In genomic region chr1:108016451-108016920, GRCh38 we compare ENCODE assay signal across 8 cellular contexts. TPM values are rescaled to one million over a fixed set of nuclear protein-coding genes. Genes with fewer than 3 reads are reported as not detected.
DNase-seq lines count a peak whose midpoint lies in the region; ATAC-seq and TF ChIP-seq lines count a peak whose summit lies in the region.

No MANE protein-coding gene starts in this region.

- no peak overlapping the region for H3K4me3 ChIP-seq in SJCRH30
- H3K4me3 ChIP-seq in heart left ventricle = no peak overlapping the region
- no peak overlapping the region for H3K4me3 ChIP-seq in smooth muscle cell

- H3K4me1 ChIP-seq in SJCRH30 = peaks cover 38% of the 10 kb centered on the region
- peaks cover 0 to 12% (median 8%) of the 10 kb centered on the region in 12 donors for H3K4me1 ChIP-seq in heart left ventricle
- no peaks in the 10 kb centered on the region for H3K4me1 ChIP-seq in smooth muscle cell (ENCODE audit: low read depth)

- peak; percentile 27 for DNase-seq in stimulated activated CD4-positive, alpha-beta T cell treated with anti-CD3 and anti-CD28 coated beads, Interleukin-15, amount 100 ng/mL, for 24 hours
- DNase-seq in stimulated activated CD4-positive, alpha-beta T cell treated with anti-CD3 and anti-CD28 coated beads, Interleukin-1b, Interleukin-23, amount 100 ng/mL, for 48 hours = no peak
- DNase-seq in SJCRH30 (peak; percentile 93 to 98), heart left ventricle (no peak), smooth muscle cell (lab: John Stamatoyannopoulos, UW; ENCODE audit: unreplicated experiment) (no peak), posterior vena cava (ENCODE audit: low spot score) (no peak), NCI-H1417 treated with DMSO at 0.1 percent for 48 hours (lab: John Stamatoyannopoulos, UW) (no peak)

- no peaks in the 10 kb centered on the region for H3K79me2 ChIP-seq in smooth muscle cell (ENCODE audit: low read depth)

- no peak overlapping the region for H2AFZ ChIP-seq in smooth muscle cell (ENCODE audit: low read depth)

- no peak overlapping the region for H3K4me2 ChIP-seq in smooth muscle cell

- H3F3A ChIP-seq in smooth muscle cell (ENCODE audit: low read depth) = no peaks in the 10 kb centered on the region

- intact Hi-C loops in heart left ventricle (cut with DNase I) = no loop called here
- intact Hi-C loops in posterior vena cava (cut with DNase I) = no loop called here

- 8 to 13% (median 9%) methylated on average over 4 of the region's 4 CpGs for WGBS in heart left ventricle, 4 donors
- 16% methylated on average over 4 of the region's 4 CpGs for WGBS in smooth muscle cell (ENCODE audit: low lambda C conversion rate)

- H3K9ac ChIP-seq in smooth muscle cell (ENCODE audit: low read depth) = no peak overlapping the region

- ATAC-seq in heart left ventricle (peak in 3 of 4 donors; percentile 83 to 94 (median 84)), HG02981 (IDR thresholded peaks at IDR 0.05; ENCODE audit: unreplicated experiment) (no peak)

- no peaks in the 10 kb centered on the region for H3K36me3 ChIP-seq in SJCRH30
- H3K36me3 ChIP-seq in heart left ventricle = no peaks in the 10 kb centered on the region
- no peaks in the 10 kb centered on the region for H3K36me3 ChIP-seq in smooth muscle cell (ENCODE audit: low read depth)

- no peak for TF ChIP-seq POLR2A in heart left ventricle (IDR thresholded peaks at IDR 0.05)

- H3K9me3 ChIP-seq in SJCRH30 (replicated peaks) = no peaks in the 10 kb centered on the region
- no peaks in the 10 kb centered on the region for H3K9me3 ChIP-seq in heart left ventricle
- no peaks in the 10 kb centered on the region for H3K9me3 ChIP-seq in smooth muscle cell (replicated peaks; ENCODE audit: low read depth)

- H3K27ac ChIP-seq in SJCRH30 = peak overlapping the region; percentile 80
- H3K27ac ChIP-seq in heart left ventricle = no peak overlapping the region
- no peak overlapping the region for H3K27ac ChIP-seq in smooth muscle cell (ENCODE audit: low read depth)

- no peaks in the 10 kb centered on the region for H3K27me3 ChIP-seq in SJCRH30
- no peaks in the 10 kb centered on the region for H3K27me3 ChIP-seq in heart left ventricle
- peaks cover 18% of the 10 kb centered on the region for H3K27me3 ChIP-seq in smooth muscle cell (ENCODE audit: low read depth)

- no peak for TF ChIP-seq CTCF in heart left ventricle (IDR thresholded peaks at IDR 0.05)
- TF ChIP-seq CTCF in smooth muscle cell (IDR thresholded peaks at IDR 0.05; ENCODE audit: borderline replicate concordance, insufficient read depth, poor library complexity, severe bottlenecking) = no peak

- no peaks in the 10 kb centered on the region for H4K20me1 ChIP-seq in smooth muscle cell (ENCODE audit: low read depth)

RNA-seq across cellular contexts. Expression of gene VAV3, which starts 51.5 kb away (rescaled TPM):
- 26.7 and 35.5 TPM in 2 replicates for total RNA-seq in SJCRH30 (2014; rRNA removed; shearing (Covaris generic))
- 1 to 10 TPM; 1.1 to 8.3 (median 2.1) TPM for total RNA-seq in heart left ventricle
- under 1 TPM; 0.57 to 0.94 TPM for polyA plus RNA-seq in heart left ventricle
- total RNA-seq in smooth muscle cell = 6.9 and 10.1 TPM in 2 replicates
- 0.62 and 3.1 TPM in 2 replicates for polyA plus RNA-seq in smooth muscle cell
- total RNA-seq in posterior vena cava = 1 to 10 TPM; 7.3 to 7.9 TPM

Comparison
In these comparisons a context has a peak if more than half of its experiments do, and no peak if none do; other contexts are left out.
1. DNase-seq: peak in stimulated activated CD4-positive, alpha-beta T cell treated with anti-CD3 and anti-CD28 coated beads, Interleukin-15, amount 100 ng/mL, for 24 hours (single experiment) and SJCRH30 (2 of 2); none in stimulated activated CD4-positive, alpha-beta T cell treated with anti-CD3 and anti-CD28 coated beads, Interleukin-1b, Interleukin-23, amount 100 ng/mL, for 48 hours (single experiment), heart left ventricle (0 of 5), smooth muscle cell (single experiment), posterior vena cava (single experiment) and NCI-H1417 treated with DMSO at 0.1 percent for 48 hours (single experiment).